Comparison of ENCODE assay signal across 1 cellular context in the genomic region with DNA sequence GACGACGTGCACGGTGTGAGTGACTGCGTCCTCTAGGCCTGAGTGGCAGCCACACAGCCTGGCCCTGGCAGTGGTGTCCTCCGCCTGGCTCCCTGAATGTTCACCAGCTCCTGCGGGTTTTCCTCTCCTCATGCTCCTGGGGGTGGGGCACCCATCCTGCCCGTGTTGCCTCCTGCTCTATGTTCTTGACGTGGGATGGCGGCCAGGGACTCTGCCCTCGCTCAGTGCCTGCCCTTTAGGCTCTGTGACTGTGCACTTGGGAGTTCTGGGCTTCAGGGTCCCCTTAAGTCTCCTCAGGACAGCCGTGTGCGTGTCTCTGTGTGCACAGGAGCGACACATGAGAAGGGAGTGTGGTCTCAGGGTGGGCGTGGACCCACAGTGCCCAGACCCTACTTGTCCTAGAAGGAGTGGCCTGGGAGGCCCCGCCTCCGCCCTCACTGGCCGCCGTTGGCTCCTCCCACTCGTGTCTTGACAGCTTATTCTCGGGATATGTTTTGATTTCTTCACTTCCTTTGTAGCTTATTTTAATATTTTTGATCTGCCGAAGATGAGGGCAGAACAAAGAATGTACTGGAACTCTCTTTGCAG.
TF ChIP-seq lines count a peak whose summit lies in the region.

No MANE protein-coding gene starts in this region.

TF ChIP-seq in SK-N-SH, 30 proteins besides CTCF, POLR2A, EP300 and RAD21 (continued from another document):
- TF ChIP-seq, protein P1, sequence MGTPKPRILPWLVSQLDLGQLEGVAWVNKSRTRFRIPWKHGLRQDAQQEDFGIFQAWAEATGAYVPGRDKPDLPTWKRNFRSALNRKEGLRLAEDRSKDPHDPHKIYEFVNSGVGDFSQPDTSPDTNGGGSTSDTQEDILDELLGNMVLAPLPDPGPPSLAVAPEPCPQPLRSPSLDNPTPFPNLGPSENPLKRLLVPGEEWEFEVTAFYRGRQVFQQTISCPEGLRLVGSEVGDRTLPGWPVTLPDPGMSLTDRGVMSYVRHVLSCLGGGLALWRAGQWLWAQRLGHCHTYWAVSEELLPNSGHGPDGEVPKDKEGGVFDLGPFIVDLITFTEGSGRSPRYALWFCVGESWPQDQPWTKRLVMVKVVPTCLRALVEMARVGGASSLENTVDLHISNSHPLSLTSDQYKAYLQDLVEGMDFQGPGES (IDR thresholded peaks at IDR 0.05; ENCODE audit: low read depth, low read length): no peak
